1 cellular context compared by ENCODE assay signal in genomic region chr10:100998183-100998990, GRCh38.
TF ChIP-seq lines count a peak whose summit lies in the region.

No MANE protein-coding gene starts in this region.

TF ChIP-seq in GM12878, 131 proteins besides CTCF, POLR2A, EP300 and RAD21:
- 0 out of 2 replicates have a peak, but pooled peaks have one; percentile 17 for TF ChIP-seq MEF2A (IDR thresholded peaks at IDR 0.05; ENCODE audit: insufficient read depth, low read depth, low read length)
- peak; percentile 8 to 12; a peak in 2 of 4 replicates for TF ChIP-seq IKZF2 (IDR thresholded peaks at IDR 0.05)
- TF ChIP-seq SPI1 (IDR thresholded peaks at IDR 0.05; ENCODE audit: borderline replicate concordance, insufficient read depth, low read depth, low read length): peak; percentile 43; the same call in 1 of the 2 replicates
- TF ChIP-seq USF1 (IDR thresholded peaks at IDR 0.05; ENCODE audit: borderline replicate concordance, extremely low read length, insufficient read depth, low read depth, low read length): peak; percentile 16
- peak; percentile 70 for TF ChIP-seq MEF2B (IDR thresholded peaks at IDR 0.05; ENCODE audit: partially characterized antibody, poor library complexity, severe bottlenecking)
- peak; percentile 87; the same call in 1 of the 2 replicates for TF ChIP-seq HDGF (IDR thresholded peaks at IDR 0.05)
- TF ChIP-seq IRF4 (IDR thresholded peaks at IDR 0.05; ENCODE audit: low read depth, low read length): no peak
- no peak for TF ChIP-seq BMI1 (IDR thresholded peaks at IDR 0.05; ENCODE audit: borderline replicate concordance)
- peak in 1 of 2 experiments; percentile 45; a peak in 1 of 3 replicates for TF ChIP-seq EGR1 (IDR thresholded peaks at IDR 0.05; ENCODE audit: borderline replicate concordance in 1 of 2, low read depth in 2 of 2, low read length in 2 of 2)
- TF ChIP-seq BACH1 (IDR thresholded peaks at IDR 0.05; ENCODE audit: borderline replicate concordance): peak; percentile 19; the same call in 1 of the 2 replicates
- TF ChIP-seq MTA3 (IDR thresholded peaks at IDR 0.05; ENCODE audit: borderline replicate concordance, low read length): no peak
- TF ChIP-seq CHD2 (IDR thresholded peaks at IDR 0.05; ENCODE audit: borderline replicate concordance, low read depth, low read length): 0 out of 2 replicates have a peak, but pooled peaks have one; percentile 37
- TF ChIP-seq PKNOX1 (IDR thresholded peaks at IDR 0.05): no peak
- no peak for TF ChIP-seq ZNF24 (IDR thresholded peaks at IDR 0.05)
- TF ChIP-seq EED (IDR thresholded peaks at IDR 0.05; ENCODE audit: low read depth): peak; percentile 6; the same call in 1 of the 2 replicates
- peak; percentile 33 for TF ChIP-seq SKIL (IDR thresholded peaks at IDR 0.05; ENCODE audit: low read depth, poor library complexity, severe bottlenecking)
- TF ChIP-seq TCF3 (IDR thresholded peaks at IDR 0.05; ENCODE audit: borderline replicate concordance, insufficient read depth, low read depth, low read length): peak; percentile 74
- peak; percentile 74 for TF ChIP-seq TCF12 (IDR thresholded peaks at IDR 0.05; ENCODE audit: low read depth, low read length)
- peak; percentile 88 for TF ChIP-seq SMAD1 (IDR thresholded peaks at IDR 0.05; ENCODE audit: low read depth, partially characterized antibody)
- peak; percentile 22; the same call in 1 of the 2 replicates for TF ChIP-seq MTA2 (IDR thresholded peaks at IDR 0.05; ENCODE audit: low read depth)
- TF ChIP-seq, protein P1, sequence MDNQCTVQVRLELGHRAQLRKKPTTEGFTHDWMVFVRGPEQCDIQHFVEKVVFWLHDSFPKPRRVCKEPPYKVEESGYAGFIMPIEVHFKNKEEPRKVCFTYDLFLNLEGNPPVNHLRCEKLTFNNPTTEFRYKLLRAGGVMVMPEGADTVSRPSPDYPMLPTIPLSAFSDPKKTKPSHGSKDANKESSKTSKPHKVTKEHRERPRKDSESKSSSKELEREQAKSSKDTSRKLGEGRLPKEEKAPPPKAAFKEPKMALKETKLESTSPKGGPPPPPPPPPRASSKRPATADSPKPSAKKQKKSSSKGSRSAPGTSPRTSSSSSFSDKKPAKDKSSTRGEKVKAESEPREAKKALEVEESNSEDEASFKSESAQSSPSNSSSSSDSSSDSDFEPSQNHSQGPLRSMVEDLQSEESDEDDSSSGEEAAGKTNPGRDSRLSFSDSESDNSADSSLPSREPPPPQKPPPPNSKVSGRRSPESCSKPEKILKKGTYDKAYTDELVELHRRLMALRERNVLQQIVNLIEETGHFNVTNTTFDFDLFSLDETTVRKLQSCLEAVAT (IDR thresholded peaks at IDR 0.05): peak; percentile 78
- TF ChIP-seq RAD51 (IDR thresholded peaks at IDR 0.05): peak; percentile 70; the same call in 1 of the 2 replicates
